Comparison of ENCODE assay signal across 23 cellular contexts in the genomic region with DNA sequence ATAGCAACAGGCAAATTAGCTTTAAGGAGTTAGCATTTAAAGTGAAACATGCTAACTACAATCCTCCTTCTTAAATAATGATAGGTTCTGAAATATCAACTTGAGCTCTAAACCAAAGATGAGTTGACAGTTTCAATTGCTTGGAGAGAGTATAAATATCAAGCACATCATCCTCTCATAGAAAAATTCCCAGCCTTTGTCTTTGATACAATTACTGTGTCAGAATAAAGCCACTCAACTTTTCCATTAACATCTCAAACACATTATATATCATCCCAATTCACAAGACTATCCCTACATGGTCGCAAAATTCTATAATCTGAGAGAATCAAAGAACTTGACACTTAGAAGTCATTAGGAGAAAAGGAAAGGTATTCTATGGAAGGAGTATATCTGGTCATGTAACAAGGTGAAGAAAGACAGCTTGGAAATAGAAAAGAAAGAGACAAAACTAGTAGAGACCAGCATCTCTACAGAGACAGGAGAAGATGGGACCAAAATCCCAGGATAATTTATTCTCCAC.
"Had no signal": no experiment of that assay in that cellular context is flagged by ENCODE, and none has a peak within 500 bp of the region (broad histone marks: within the 10 kb centered on the region; RNA-seq: fewer than 3 reads in every experiment).

No MANE protein-coding gene starts in this region.

- H3K27me3 ChIP-seq: SJSA1 had no signal

- DNase-seq: Kasumi-1, MV-4-11, NCI-H1048, NCI-H1105, NCI-H1436 treated with DMSO at 0.1 percent for 48 hours, NCI-H1694, NCI-H1930, NCI-H2081, NCI-H2107, NCI-H2171 treated with DMSO at 0.1 percent for 48 hours, NCI-H226, NCI-H446, NCI-H510A, NCI-H524 treated with DMSO at 0.1 percent for 48 hours, NCI-H82, Right ventricle myocardium superior, SIG-M5 had no signal

- ATAC-seq: K562 had no signal

- FAIRE-seq: HTR-8/SVneo, K562 had no signal

- H3K9ac ChIP-seq: KMS-11 had no signal

- H3K4me3 ChIP-seq: K562, SJSA1, SK-N-MC had no signal

- H3K27ac ChIP-seq: HL-60, KMS-11, SJSA1, SK-N-MC had no signal

- H3K9me3 ChIP-seq: SJSA1 had no signal

- H3K36me3 ChIP-seq: SJSA1 had no signal

- H3K4me1 ChIP-seq: SJSA1 had no signal

- H3K4me2 ChIP-seq: KMS-11 had no signal
